In the genomic region with DNA sequence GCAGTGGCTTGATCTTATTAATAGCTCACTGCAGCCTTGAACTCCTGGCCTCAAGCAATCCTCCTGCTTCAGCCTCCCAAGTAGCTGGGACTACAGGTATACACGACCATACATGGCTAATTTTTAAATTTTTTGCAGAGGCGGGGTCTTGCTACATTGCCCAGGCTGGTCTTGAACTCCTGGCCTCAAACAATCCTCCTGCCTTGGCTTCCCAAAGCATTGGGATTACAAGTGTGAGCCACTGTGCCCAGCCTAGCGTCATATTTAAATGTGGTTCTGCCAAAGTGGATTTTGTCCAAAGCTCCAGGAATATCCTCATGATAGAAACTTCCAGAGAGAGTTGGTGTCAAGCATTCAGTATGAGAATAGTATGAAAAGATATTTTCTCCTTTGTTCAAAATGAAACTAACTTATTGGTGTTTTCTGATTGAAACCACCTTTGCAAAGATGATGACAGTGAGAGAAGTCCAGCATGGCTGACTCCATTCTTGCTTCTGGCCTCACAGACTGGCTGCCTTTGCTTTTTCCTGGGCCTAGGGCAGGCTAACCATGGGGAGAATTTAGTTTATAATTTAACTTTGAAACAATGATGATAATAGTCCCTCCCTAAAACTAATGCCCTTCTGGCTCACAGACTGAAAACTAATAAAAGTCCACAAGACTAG, we compare ENCODE assay signal across 10 cellular contexts.
DNase-seq lines count a peak whose midpoint lies in the region; ATAC-seq lines count a peak whose summit lies in the region.
"Had no signal": no experiment of that assay in that cellular context is flagged by ENCODE, and none has a peak within 500 bp of the region (broad histone marks: within the 10 kb centered on the region; RNA-seq: fewer than 3 reads in every experiment).

No MANE protein-coding gene starts in this region.

- peak; percentile 33 for ATAC-seq in HG02884 (IDR thresholded peaks at IDR 0.05; ENCODE audit: unreplicated experiment)
- no peak for ATAC-seq in stimulated activated memory B cell treated with anti-CD40 and anti-IgM and Interleukin-4, amounts not matched to agents 10 μg/mL and 1 μg/mL and 100 μg/mL, for 72 hours

- DNase-seq in activated naive CD4-positive, alpha-beta T cell treated with anti-CD3 and anti-CD28 coated beads, Interleukin-2, amount 10 ng/mL, durations not matched to agents 7 days and 5 days, result no peak
- DNase-seq in activated naive CD4-positive, alpha-beta T cell (lab: John Stamatoyannopoulos, UW), result no peak
- DNase-seq in activated T-helper 1 cell treated with anti-CD3 and anti-CD28 coated beads, Interleukin-12 subunit alpha, Interleukin-12 subunit beta, Interleukin-2, Interleukin-4 antibody, amounts not matched to agents 30 ng/mL and 10 ng/mL and 1 ng/mL, durations not matched to agents 14 hours and 24 hours and 36 hours (ENCODE audit: low spot score), result no peak
- no peak for DNase-seq in globus pallidus (ENCODE audit: low spot score)
- DNase-seq in effector CD8-positive, alpha-beta T cell (lab: John Stamatoyannopoulos, UW), result no peak
- no peak for DNase-seq in KG1 (lab: John Stamatoyannopoulos, UW)
- DNase-seq: SHP77 treated with DMSO at 0.1 percent for 48 hours had no signal

- CTCF ChIA-PET in activated naive CD4-positive, alpha-beta T cell treated with anti-CD3 and anti-CD28 coated beads, Interleukin-2, amount 10 ng/mL, durations not matched to agents 7 days and 5 days (lab: Charles Lee), result interaction anchor here (0.7 to 0.9 kb wide), 2 partner anchors 10 to 188 kb away, joined by 3 read pairs; no protein-coding TSS in a partner anchor

- peak overlapping the region; percentile 52 for H3K27ac Mint-ChIP-seq in activated naive CD4-positive, alpha-beta T cell treated with anti-CD3 and anti-CD28 coated beads, Interleukin-2, amount 10 ng/mL, durations not matched to agents 7 days and 5 days
- peak overlapping the region; percentile 96 for H3K27ac Mint-ChIP-seq in activated T-helper 1 cell treated with anti-CD3 and anti-CD28 coated beads, Interleukin-12 subunit alpha, Interleukin-12 subunit beta, Interleukin-2, Interleukin-4 antibody, amounts not matched to agents 30 ng/mL and 10 ng/mL and 1 ng/mL, durations not matched to agents 14 hours and 24 hours and 36 hours
- peak overlapping the region; percentile 89 for H3K27ac Mint-ChIP-seq in stimulated activated memory B cell treated with anti-CD40 and anti-IgM and Interleukin-4, amounts not matched to agents 10 μg/mL and 1 μg/mL and 100 μg/mL, for 72 hours

- intact Hi-C loops in activated T-helper 1 cell treated with anti-CD3 and anti-CD28 coated beads, Interleukin-12 subunit alpha, Interleukin-12 subunit beta, Interleukin-2, Interleukin-4 antibody, amounts not matched to agents 30 ng/mL and 10 ng/mL and 1 ng/mL, durations not matched to agents 14 hours and 24 hours and 36 hours (cut with micrococcal nuclease), result loop anchor here (1.0 to 2.0 kb wide), 14 partner anchors 20 to 711 kb away; partner anchors contain the start of genes ABCE1, ANAPC10, MMAA and OTUD4

- H3K27me3 Mint-ChIP-seq in activated naive CD4-positive, alpha-beta T cell treated with anti-CD3 and anti-CD28 coated beads, Interleukin-2, amount 10 ng/mL, durations not matched to agents 7 days and 5 days, result no peaks in the 10 kb centered on the region
- H3K27me3 Mint-ChIP-seq in activated T-helper 1 cell treated with anti-CD3 and anti-CD28 coated beads, Interleukin-12 subunit alpha, Interleukin-12 subunit beta, Interleukin-2, Interleukin-4 antibody, amounts not matched to agents 30 ng/mL and 10 ng/mL and 1 ng/mL, durations not matched to agents 14 hours and 24 hours and 36 hours (ENCODE audit: insufficient read depth), result no peaks in the 10 kb centered on the region
- no peaks in the 10 kb centered on the region for H3K27me3 Mint-ChIP-seq in stimulated activated memory B cell treated with anti-CD40 and anti-IgM and Interleukin-4, amounts not matched to agents 10 μg/mL and 1 μg/mL and 100 μg/mL, for 72 hours
- H3K27me3 Mint-ChIP-seq: progenitor cell of endocrine pancreas had no signal

- H3K9me3 Mint-ChIP-seq in activated naive CD4-positive, alpha-beta T cell treated with anti-CD3 and anti-CD28 coated beads, Interleukin-2, amount 10 ng/mL, durations not matched to agents 7 days and 5 days, result peaks cover 19% of the 10 kb centered on the region
- H3K9me3 Mint-ChIP-seq in activated T-helper 1 cell treated with anti-CD3 and anti-CD28 coated beads, Interleukin-12 subunit alpha, Interleukin-12 subunit beta, Interleukin-2, Interleukin-4 antibody, amounts not matched to agents 30 ng/mL and 10 ng/mL and 1 ng/mL, durations not matched to agents 14 hours and 24 hours and 36 hours, result peaks cover 30% of the 10 kb centered on the region
- H3K9me3 Mint-ChIP-seq in stimulated activated memory B cell treated with anti-CD40 and anti-IgM and Interleukin-4, amounts not matched to agents 10 μg/mL and 1 μg/mL and 100 μg/mL, for 72 hours, result peaks cover 7% of the 10 kb centered on the region

- H3K4me3 Mint-ChIP-seq in activated naive CD4-positive, alpha-beta T cell treated with anti-CD3 and anti-CD28 coated beads, Interleukin-2, amount 10 ng/mL, durations not matched to agents 7 days and 5 days, result no peak overlapping the region
- H3K4me3 Mint-ChIP-seq in activated T-helper 1 cell treated with anti-CD3 and anti-CD28 coated beads, Interleukin-12 subunit alpha, Interleukin-12 subunit beta, Interleukin-2, Interleukin-4 antibody, amounts not matched to agents 30 ng/mL and 10 ng/mL and 1 ng/mL, durations not matched to agents 14 hours and 24 hours and 36 hours, result peak overlapping the region; percentile 32
- H3K4me3 Mint-ChIP-seq in stimulated activated memory B cell treated with anti-CD40 and anti-IgM and Interleukin-4, amounts not matched to agents 10 μg/mL and 1 μg/mL and 100 μg/mL, for 72 hours, result no peak overlapping the region

- peaks cover 24% of the 10 kb centered on the region for H3K36me3 Mint-ChIP-seq in activated naive CD4-positive, alpha-beta T cell treated with anti-CD3 and anti-CD28 coated beads, Interleukin-2, amount 10 ng/mL, durations not matched to agents 7 days and 5 days
- peaks cover 39% of the 10 kb centered on the region for H3K36me3 Mint-ChIP-seq in activated T-helper 1 cell treated with anti-CD3 and anti-CD28 coated beads, Interleukin-12 subunit alpha, Interleukin-12 subunit beta, Interleukin-2, Interleukin-4 antibody, amounts not matched to agents 30 ng/mL and 10 ng/mL and 1 ng/mL, durations not matched to agents 14 hours and 24 hours and 36 hours (ENCODE audit: low read depth)
- H3K36me3 Mint-ChIP-seq in stimulated activated memory B cell treated with anti-CD40 and anti-IgM and Interleukin-4, amounts not matched to agents 10 μg/mL and 1 μg/mL and 100 μg/mL, for 72 hours, result peaks cover 56% of the 10 kb centered on the region

- peaks cover 22% of the 10 kb centered on the region for H3K4me1 Mint-ChIP-seq in activated naive CD4-positive, alpha-beta T cell treated with anti-CD3 and anti-CD28 coated beads, Interleukin-2, amount 10 ng/mL, durations not matched to agents 7 days and 5 days
- peaks cover 48% of the 10 kb centered on the region for H3K4me1 Mint-ChIP-seq in activated T-helper 1 cell treated with anti-CD3 and anti-CD28 coated beads, Interleukin-12 subunit alpha, Interleukin-12 subunit beta, Interleukin-2, Interleukin-4 antibody, amounts not matched to agents 30 ng/mL and 10 ng/mL and 1 ng/mL, durations not matched to agents 14 hours and 24 hours and 36 hours (ENCODE audit: low read depth)
- H3K4me1 Mint-ChIP-seq in stimulated activated memory B cell treated with anti-CD40 and anti-IgM and Interleukin-4, amounts not matched to agents 10 μg/mL and 1 μg/mL and 100 μg/mL, for 72 hours, result peaks cover 12% of the 10 kb centered on the region
